ENCODE assay signal across 25 cellular contexts in the genomic region with DNA sequence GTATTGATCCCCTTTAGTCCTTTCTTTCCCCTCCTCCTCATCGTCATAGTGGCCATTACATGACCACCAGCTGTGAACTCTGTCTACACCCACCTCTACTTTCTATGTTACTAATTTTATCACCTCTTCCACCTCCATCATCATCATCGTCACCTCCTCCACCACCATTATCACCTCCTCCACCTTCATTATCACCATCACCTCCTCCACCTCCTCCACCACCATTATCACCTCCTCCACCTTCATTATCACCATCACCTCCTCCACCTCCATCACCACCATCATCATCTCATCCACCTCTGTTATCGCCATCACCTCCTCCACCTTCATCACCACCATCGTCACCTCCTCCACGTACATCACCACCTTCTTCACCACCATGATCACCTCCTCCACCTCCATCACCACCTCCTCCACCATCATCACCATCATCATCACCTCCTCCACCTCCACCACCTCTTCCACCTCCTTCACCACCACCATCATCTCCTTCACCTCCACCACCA. TPM values are rescaled to one million over a fixed set of nuclear protein-coding genes. Genes with fewer than 3 reads are reported as not detected.
"Had no signal": no experiment of that assay in that cellular context is flagged by ENCODE, and none has a peak within 500 bp of the region (broad histone marks: within the 10 kb centered on the region; RNA-seq: fewer than 3 reads in every experiment).

No MANE protein-coding gene starts in this region.

- FAIRE-seq: endothelial cell of umbilical vein, small intestine had no signal

- H3K4me3 ChIP-seq: stomach, suprapubic skin, transverse colon had no signal

- H3K9me3 Mint-ChIP-seq: activated B cell treated with CpG ODN at 0.5 μM for 24 hours; activated CD4-positive, alpha-beta memory T cell treated with anti-CD3 and anti-CD28 coated beads for 36 hours; activated naive CD4-positive, alpha-beta T cell treated with anti-CD3 and anti-CD28 coated beads, Interleukin-2, amount 50 U/mL, for 24 hours had no signal

- DNase-seq: activated B cell treated with CpG ODN at 0.5 μM for 24 hours; activated CD4-positive, alpha-beta memory T cell treated with anti-CD3 and anti-CD28 coated beads for 36 hours; activated CD4-positive, alpha-beta T cell treated with anti-CD3 and anti-CD28 coated beads for 36 hours; activated gamma-delta T cell; caudate nucleus; dermis blood vessel endothelial cell; effector CD8-positive, alpha-beta T cell; foreskin melanocyte; hippocampal formation; left ventricle myocardium superior; mammary epithelial cell; occipital lobe; small intestine; stimulated activated CD4-positive, alpha-beta T cell treated with anti-CD3 and anti-CD28 coated beads, Interleukin-2, amount 100 ng/mL, for 24 hours; stomach; T-helper 17 cell; transverse colon had no signal

- H3K36me3 Mint-ChIP-seq: brain had no signal

- ATAC-seq: activated CD4-positive, alpha-beta T cell treated with anti-CD3 and anti-CD28 coated beads for 36 hours; esophagus mucosa; left ventricle myocardium superior; sciatic nerve; stimulated activated memory B cell treated with anti-CD40 and anti-IgM and Interleukin-4, amounts not matched to agents 10 μg/mL and 1 μg/mL and 100 μg/mL, for 72 hours; T-helper 17 cell had no signal

- H3K36me3 ChIP-seq: stomach, suprapubic skin, transverse colon had no signal

- H3K27ac ChIP-seq: stomach, suprapubic skin, transverse colon had no signal

- H3K4me3 Mint-ChIP-seq: activated B cell treated with CpG ODN at 0.5 μM for 24 hours; activated CD4-positive, alpha-beta memory T cell treated with anti-CD3 and anti-CD28 coated beads for 36 hours; activated CD4-positive, alpha-beta T cell treated with anti-CD3 and anti-CD28 coated beads for 36 hours; activated naive CD4-positive, alpha-beta T cell treated with anti-CD3 and anti-CD28 coated beads, Interleukin-2, amount 50 U/mL, for 24 hours; activated T-helper 1 cell treated with anti-CD3 and anti-CD28 coated beads, Interleukin-12 subunit alpha, Interleukin-12 subunit beta, Interleukin-2, Interleukin-4 antibody, amounts not matched to agents 30 ng/mL and 10 ng/mL and 1 ng/mL, durations not matched to agents 14 hours and 24 hours and 36 hours; brain; stimulated activated memory B cell treated with anti-CD40 and anti-IgM and Interleukin-4, amounts not matched to agents 10 μg/mL and 1 μg/mL and 100 μg/mL, for 72 hours; T-helper 17 cell had no signal

- H3K4me1 ChIP-seq: suprapubic skin, transverse colon had no signal

- H3K27me3 Mint-ChIP-seq: activated B cell treated with CpG ODN at 0.5 μM for 24 hours; activated CD4-positive, alpha-beta memory T cell treated with anti-CD3 and anti-CD28 coated beads for 36 hours; activated CD4-positive, alpha-beta T cell treated with anti-CD3 and anti-CD28 coated beads for 36 hours; activated naive CD4-positive, alpha-beta T cell treated with anti-CD3 and anti-CD28 coated beads, Interleukin-2, amount 50 U/mL, for 24 hours; stimulated activated memory B cell treated with anti-CD40 and anti-IgM and Interleukin-4, amounts not matched to agents 10 μg/mL and 1 μg/mL and 100 μg/mL, for 72 hours; T-helper 17 cell had no signal

- H3K27ac Mint-ChIP-seq: activated B cell treated with CpG ODN at 0.5 μM for 24 hours; activated CD4-positive, alpha-beta memory T cell treated with anti-CD3 and anti-CD28 coated beads for 36 hours; activated CD4-positive, alpha-beta T cell treated with anti-CD3 and anti-CD28 coated beads for 36 hours; activated naive CD4-positive, alpha-beta T cell treated with anti-CD3 and anti-CD28 coated beads, Interleukin-2, amount 50 U/mL, for 24 hours; activated T-helper 1 cell treated with anti-CD3 and anti-CD28 coated beads, Interleukin-12 subunit alpha, Interleukin-12 subunit beta, Interleukin-2, Interleukin-4 antibody, amounts not matched to agents 30 ng/mL and 10 ng/mL and 1 ng/mL, durations not matched to agents 14 hours and 24 hours and 36 hours; brain; stimulated activated memory B cell treated with anti-CD40 and anti-IgM and Interleukin-4, amounts not matched to agents 10 μg/mL and 1 μg/mL and 100 μg/mL, for 72 hours; T-helper 17 cell had no signal

- H3K9me3 ChIP-seq: stomach, suprapubic skin, transverse colon had no signal

- H3K4me1 Mint-ChIP-seq: activated B cell treated with CpG ODN at 0.5 μM for 24 hours; activated naive CD4-positive, alpha-beta T cell treated with anti-CD3 and anti-CD28 coated beads, Interleukin-2, amount 50 U/mL, for 24 hours; brain had no signal

RNA-seq across cellular contexts. Expression of gene ADGRG5, which starts 25.8 kb away (rescaled TPM):
- total RNA-seq: dermis blood vessel endothelial cell, endothelial cell of umbilical vein, left ventricle myocardium superior, mammary epithelial cell, occipital lobe had no signal
- polyA plus RNA-seq: endothelial cell of umbilical vein, mammary epithelial cell had no signal
